ENCODE assay signal across 1 cellular context in the genomic region with DNA sequence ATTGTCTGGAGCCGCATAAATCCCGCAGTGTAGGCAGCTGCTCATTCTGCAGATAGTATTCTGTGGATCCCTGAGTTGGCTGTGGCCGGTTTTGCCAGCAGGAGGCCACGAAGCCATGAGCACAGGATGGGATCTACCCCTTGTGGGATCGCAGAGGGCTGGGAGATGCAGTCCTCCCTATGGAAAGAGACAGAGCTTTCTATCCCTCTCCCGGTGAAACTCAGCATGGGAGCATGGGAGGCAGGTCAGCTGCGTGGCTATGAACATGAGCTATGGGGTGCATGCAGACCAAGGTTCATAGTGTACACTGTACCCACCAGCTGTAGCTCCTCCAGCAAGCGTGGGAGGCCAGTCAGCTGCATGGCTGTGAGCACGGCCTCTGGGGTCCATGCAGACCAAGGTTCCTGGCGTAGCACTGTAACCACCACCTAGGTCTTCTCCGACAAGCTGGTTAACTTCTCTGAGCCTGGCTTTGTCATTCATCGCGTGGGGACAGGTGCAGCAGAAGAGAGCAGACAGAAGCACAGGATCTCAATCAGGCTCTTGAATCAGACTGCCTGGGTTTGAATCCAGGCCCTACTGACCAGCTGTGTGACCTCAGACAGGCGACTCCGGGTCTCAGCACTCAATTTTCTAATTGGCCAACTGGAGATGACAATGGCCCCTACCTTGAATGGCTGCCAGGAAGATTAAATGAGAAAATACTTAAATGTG.
TF ChIP-seq lines count a peak whose summit lies in the region.

No MANE protein-coding gene starts in this region.

TF ChIP-seq in K562, 482 proteins besides CTCF, POLR2A, EP300 and RAD21:
- TF ChIP-seq, protein P1, sequence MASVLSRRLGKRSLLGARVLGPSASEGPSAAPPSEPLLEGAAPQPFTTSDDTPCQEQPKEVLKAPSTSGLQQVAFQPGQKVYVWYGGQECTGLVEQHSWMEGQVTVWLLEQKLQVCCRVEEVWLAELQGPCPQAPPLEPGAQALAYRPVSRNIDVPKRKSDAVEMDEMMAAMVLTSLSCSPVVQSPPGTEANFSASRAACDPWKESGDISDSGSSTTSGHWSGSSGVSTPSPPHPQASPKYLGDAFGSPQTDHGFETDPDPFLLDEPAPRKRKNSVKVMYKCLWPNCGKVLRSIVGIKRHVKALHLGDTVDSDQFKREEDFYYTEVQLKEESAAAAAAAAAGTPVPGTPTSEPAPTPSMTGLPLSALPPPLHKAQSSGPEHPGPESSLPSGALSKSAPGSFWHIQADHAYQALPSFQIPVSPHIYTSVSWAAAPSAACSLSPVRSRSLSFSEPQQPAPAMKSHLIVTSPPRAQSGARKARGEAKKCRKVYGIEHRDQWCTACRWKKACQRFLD (CRISPR knock-in tag; IDR thresholded peaks at IDR 0.05) = no peak
- TF ChIP-seq CHD4 (IDR thresholded peaks at IDR 0.05; ENCODE audit: insufficient read depth, insufficient replicate concordance, low read depth, low read length, poor library complexity, severe bottlenecking) (no peak), ZNF282 (CRISPR knock-in tag; IDR thresholded peaks at IDR 0.05) (no peak), FOSL1 (tag; conservative IDR thresholded peaks at IDR 0.05) (no peak), ZNF586 (CRISPR knock-in tag; conservative IDR thresholded peaks at IDR 0.05) (no peak), ASH1L (IDR thresholded peaks at IDR 0.05; ENCODE audit: borderline replicate concordance, low read depth, partially characterized antibody) (no peak), KDM4B (IDR thresholded peaks at IDR 0.05; ENCODE audit: borderline replicate concordance in 2 of 2, low read depth in 1 of 2) (no peak), POLR2B (IDR thresholded peaks at IDR 0.05; ENCODE audit: low read depth, partially characterized antibody) (no peak), SETDB1 (IDR thresholded peaks at IDR 0.05; ENCODE audit: low read length) (no peak), LEF1 (IDR thresholded peaks at IDR 0.05) (no peak), ZBTB1 (CRISPR knock-in tag; IDR thresholded peaks at IDR 0.05; ENCODE audit: borderline replicate concordance, low read depth) (no peak), ZNF699 (CRISPR knock-in tag; IDR thresholded peaks at IDR 0.05; ENCODE audit: insufficient replicate concordance) (no peak), ARID1B (IDR thresholded peaks at IDR 0.05) (no peak), KLF16 (IDR thresholded peaks at IDR 0.05) (no peak), ESRRA (IDR thresholded peaks at IDR 0.05; ENCODE audit: borderline replicate concordance, low read depth) (no peak), ZC3H8 (IDR thresholded peaks at IDR 0.05) (no peak)
- TF ChIP-seq, protein P2, sequence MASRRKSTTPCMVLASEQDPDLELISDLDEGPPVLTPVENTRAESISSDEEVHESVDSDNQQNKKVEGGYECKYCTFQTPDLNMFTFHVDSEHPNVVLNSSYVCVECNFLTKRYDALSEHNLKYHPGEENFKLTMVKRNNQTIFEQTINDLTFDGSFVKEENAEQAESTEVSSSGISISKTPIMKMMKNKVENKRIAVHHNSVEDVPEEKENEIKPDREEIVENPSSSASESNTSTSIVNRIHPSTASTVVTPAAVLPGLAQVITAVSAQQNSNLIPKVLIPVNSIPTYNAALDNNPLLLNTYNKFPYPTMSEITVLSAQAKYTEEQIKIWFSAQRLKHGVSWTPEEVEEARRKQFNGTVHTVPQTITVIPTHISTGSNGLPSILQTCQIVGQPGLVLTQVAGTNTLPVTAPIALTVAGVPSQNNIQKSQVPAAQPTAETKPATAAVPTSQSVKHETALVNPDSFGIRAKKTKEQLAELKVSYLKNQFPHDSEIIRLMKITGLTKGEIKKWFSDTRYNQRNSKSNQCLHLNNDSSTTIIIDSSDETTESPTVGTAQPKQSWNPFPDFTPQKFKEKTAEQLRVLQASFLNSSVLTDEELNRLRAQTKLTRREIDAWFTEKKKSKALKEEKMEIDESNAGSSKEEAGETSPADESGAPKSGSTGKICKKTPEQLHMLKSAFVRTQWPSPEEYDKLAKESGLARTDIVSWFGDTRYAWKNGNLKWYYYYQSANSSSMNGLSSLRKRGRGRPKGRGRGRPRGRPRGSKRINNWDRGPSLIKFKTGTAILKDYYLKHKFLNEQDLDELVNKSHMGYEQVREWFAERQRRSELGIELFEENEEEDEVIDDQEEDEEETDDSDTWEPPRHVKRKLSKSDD (conservative IDR thresholded peaks at IDR 0.05; ENCODE audit: low read length) = no peak
- TF ChIP-seq, protein P3, sequence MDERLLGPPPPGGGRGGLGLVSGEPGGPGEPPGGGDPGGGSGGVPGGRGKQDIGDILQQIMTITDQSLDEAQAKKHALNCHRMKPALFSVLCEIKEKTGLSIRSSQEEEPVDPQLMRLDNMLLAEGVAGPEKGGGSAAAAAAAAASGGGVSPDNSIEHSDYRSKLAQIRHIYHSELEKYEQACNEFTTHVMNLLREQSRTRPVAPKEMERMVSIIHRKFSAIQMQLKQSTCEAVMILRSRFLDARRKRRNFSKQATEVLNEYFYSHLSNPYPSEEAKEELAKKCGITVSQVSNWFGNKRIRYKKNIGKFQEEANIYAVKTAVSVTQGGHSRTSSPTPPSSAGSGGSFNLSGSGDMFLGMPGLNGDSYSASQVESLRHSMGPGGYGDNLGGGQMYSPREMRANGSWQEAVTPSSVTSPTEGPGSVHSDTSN (CRISPR knock-in tag; IDR thresholded peaks at IDR 0.05; ENCODE audit: low read depth) = no peak
- TF ChIP-seq, protein P3 (tag; conservative IDR thresholded peaks at IDR 0.05; ENCODE audit: low read depth) = no peak
- TF ChIP-seq, protein P4, sequence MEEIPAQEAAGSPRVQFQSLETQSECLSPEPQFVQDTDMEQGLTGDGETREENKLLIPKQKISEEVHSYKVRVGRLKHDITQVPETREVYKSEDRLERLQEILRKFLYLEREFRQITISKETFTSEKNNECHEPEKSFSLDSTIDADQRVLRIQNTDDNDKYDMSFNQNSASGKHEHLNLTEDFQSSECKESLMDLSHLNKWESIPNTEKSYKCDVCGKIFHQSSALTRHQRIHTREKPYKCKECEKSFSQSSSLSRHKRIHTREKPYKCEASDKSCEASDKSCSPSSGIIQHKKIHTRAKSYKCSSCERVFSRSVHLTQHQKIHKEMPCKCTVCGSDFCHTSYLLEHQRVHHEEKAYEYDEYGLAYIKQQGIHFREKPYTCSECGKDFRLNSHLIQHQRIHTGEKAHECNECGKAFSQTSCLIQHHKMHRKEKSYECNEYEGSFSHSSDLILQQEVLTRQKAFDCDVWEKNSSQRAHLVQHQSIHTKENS (CRISPR knock-in tag; IDR thresholded peaks at IDR 0.05) = no peak
